In the genomic region with DNA sequence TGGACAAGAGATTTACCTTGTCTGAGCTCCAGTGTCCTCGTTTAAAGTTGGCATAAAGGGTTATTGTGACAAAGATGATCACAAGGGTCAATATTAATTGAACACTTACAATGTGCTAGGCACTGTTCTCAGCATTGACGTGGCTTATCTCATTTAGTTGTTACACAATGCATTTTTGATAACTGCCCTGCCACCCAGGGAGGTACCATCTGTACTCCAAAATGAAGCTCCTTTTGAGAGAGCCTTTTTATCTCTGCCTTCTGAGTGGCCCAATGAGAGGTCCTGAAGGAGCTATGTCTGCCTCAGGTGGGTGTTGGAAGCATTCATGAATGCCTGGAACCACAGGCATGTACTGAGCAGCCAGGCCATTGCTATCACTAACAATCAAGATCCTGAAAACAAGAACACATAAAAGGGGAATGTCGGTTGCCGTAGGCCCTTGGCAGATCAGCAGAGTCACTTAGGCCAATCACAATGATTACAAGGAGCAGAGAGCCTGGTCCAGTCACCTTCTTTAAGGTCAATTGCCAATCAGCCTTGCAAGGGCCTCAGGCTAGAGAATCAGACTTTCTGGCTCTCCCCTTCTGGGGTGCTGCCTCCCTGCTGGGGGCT, we compare ENCODE assay signal across 17 cellular contexts.
"Had no signal": no experiment of that assay in that cellular context is flagged by ENCODE, and none has a peak within 500 bp of the region (broad histone marks: within the 10 kb centered on the region; RNA-seq: fewer than 3 reads in every experiment).

No MANE protein-coding gene starts in this region.

- H3K9me3 Mint-ChIP-seq: activated CD4-positive, alpha-beta T cell treated with anti-CD3 and anti-CD28 coated beads, Interleukin-2, amount 10 ng/mL, durations not matched to agents 24 days and 14 days; activated naive CD4-positive, alpha-beta T cell treated with anti-CD3 and anti-CD28 coated beads, Interleukin-2, amount 50 U/mL, for 72 hours; activated T-cell treated with anti-CD3 and anti-CD28 coated beads, Interleukin-2, amount 50 U/mL, for 72 hours; central memory CD8-positive, alpha-beta T cell; stimulated activated effector memory CD8-positive, alpha-beta T cell treated with anti-CD3 and anti-CD28 coated beads, Interleukin-12 subunit alpha, Interleukin-12 subunit beta, amount 100 ng/mL, for 72 hours had no signal

- DNase-seq: activated CD4-positive, alpha-beta T cell treated with anti-CD3 and anti-CD28 coated beads, Interleukin-2, amount 10 ng/mL, durations not matched to agents 24 days and 14 days; activated CD4-positive, CD25-positive, alpha-beta regulatory T cell; activated CD8-positive, alpha-beta memory T cell treated with anti-CD3 and anti-CD28 coated beads, Interleukin-2, amount 50 U/mL, for 48 hours; activated gamma-delta T cell; activated T-cell treated with anti-CD3 and anti-CD28 coated beads, Interleukin-2, amount 50 U/mL, for 72 hours; effector CD8-positive, alpha-beta T cell; foreskin fibroblast; mucosa of descending colon; naive thymus-derived CD4-positive, alpha-beta T cell; pancreas; T-helper 2 cell; tibial artery had no signal

- H3K27me3 ChIP-seq: pancreas, tibial artery, vagina had no signal

- H3K4me3 ChIP-seq: mucosa of descending colon, pancreas, tibial artery, vagina had no signal

- ATAC-seq: activated naive CD4-positive, alpha-beta T cell treated with anti-CD3 and anti-CD28 coated beads, Interleukin-2, amount 50 U/mL, for 72 hours; activated T-cell treated with anti-CD3 and anti-CD28 coated beads, Interleukin-2, amount 50 U/mL, for 72 hours; mucosa of descending colon; naive thymus-derived CD4-positive, alpha-beta T cell; pancreas; stimulated activated effector memory CD8-positive, alpha-beta T cell treated with anti-CD3 and anti-CD28 coated beads, Interleukin-12 subunit alpha, Interleukin-12 subunit beta, amount 100 ng/mL, for 72 hours had no signal

- H3K27ac Mint-ChIP-seq: activated CD4-positive, alpha-beta T cell treated with anti-CD3 and anti-CD28 coated beads, Interleukin-2, amount 10 ng/mL, durations not matched to agents 24 days and 14 days; activated naive CD4-positive, alpha-beta T cell treated with anti-CD3 and anti-CD28 coated beads, Interleukin-2, amount 50 U/mL, for 72 hours; activated T-cell treated with anti-CD3 and anti-CD28 coated beads, Interleukin-2, amount 50 U/mL, for 72 hours; brain; naive thymus-derived CD4-positive, alpha-beta T cell; stimulated activated effector memory CD8-positive, alpha-beta T cell treated with anti-CD3 and anti-CD28 coated beads, Interleukin-12 subunit alpha, Interleukin-12 subunit beta, amount 100 ng/mL, for 72 hours had no signal

- H3K4me1 Mint-ChIP-seq: activated CD4-positive, alpha-beta T cell treated with anti-CD3 and anti-CD28 coated beads, Interleukin-2, amount 10 ng/mL, durations not matched to agents 24 days and 14 days; brain; central memory CD8-positive, alpha-beta T cell; naive thymus-derived CD4-positive, alpha-beta T cell; stimulated activated effector memory CD8-positive, alpha-beta T cell treated with anti-CD3 and anti-CD28 coated beads, Interleukin-12 subunit alpha, Interleukin-12 subunit beta, amount 100 ng/mL, for 72 hours had no signal

- H3K36me3 ChIP-seq: pancreas, tibial artery, vagina had no signal

- H3K4me3 Mint-ChIP-seq: activated CD4-positive, alpha-beta T cell treated with anti-CD3 and anti-CD28 coated beads, Interleukin-2, amount 10 ng/mL, durations not matched to agents 24 days and 14 days; activated T-cell treated with anti-CD3 and anti-CD28 coated beads, Interleukin-2, amount 50 U/mL, for 72 hours; brain; central memory CD8-positive, alpha-beta T cell; naive thymus-derived CD4-positive, alpha-beta T cell; stimulated activated effector memory CD8-positive, alpha-beta T cell treated with anti-CD3 and anti-CD28 coated beads, Interleukin-12 subunit alpha, Interleukin-12 subunit beta, amount 100 ng/mL, for 72 hours had no signal

- H3K36me3 Mint-ChIP-seq: activated naive CD4-positive, alpha-beta T cell treated with anti-CD3 and anti-CD28 coated beads, Interleukin-2, amount 50 U/mL, for 72 hours; naive thymus-derived CD4-positive, alpha-beta T cell; stimulated activated effector memory CD8-positive, alpha-beta T cell treated with anti-CD3 and anti-CD28 coated beads, Interleukin-12 subunit alpha, Interleukin-12 subunit beta, amount 100 ng/mL, for 72 hours had no signal
